In the genomic region with DNA sequence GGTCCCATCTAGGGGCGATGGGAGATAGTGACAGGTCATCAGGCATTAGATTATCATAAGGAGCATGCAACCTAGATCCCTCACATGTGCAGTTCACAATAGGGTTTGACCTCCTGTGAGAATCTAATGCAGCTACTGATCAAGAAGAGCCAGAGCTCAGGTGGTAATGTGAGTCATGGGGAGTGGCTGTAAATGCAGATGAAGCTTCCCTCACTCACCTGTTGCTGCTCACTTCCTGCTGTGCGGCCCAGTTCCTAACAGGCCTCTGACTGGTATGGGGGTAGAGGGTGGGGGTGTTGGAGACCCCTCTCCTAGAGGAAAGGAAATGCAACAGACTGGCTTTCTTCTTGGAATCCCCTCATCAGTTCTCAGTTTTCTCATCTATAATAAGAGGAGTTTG, we compare ENCODE assay signal across 26 cellular contexts.
DNase-seq lines count a peak whose midpoint lies in the region; ATAC-seq and TF ChIP-seq lines count a peak whose summit lies in the region.
"Had no signal": no experiment of that assay in that cellular context is flagged by ENCODE, and none has a peak within 500 bp of the region (broad histone marks: within the 10 kb centered on the region; RNA-seq: fewer than 3 reads in every experiment).

No MANE protein-coding gene starts in this region.

- ATAC-seq in GM19467 (IDR thresholded peaks at IDR 0.05; ENCODE audit: unreplicated experiment) (no peak), T-cell (replicated peaks in 1 of 4) (no peak)
- no peak for ATAC-seq in CD4-positive, alpha-beta T cell (ENCODE audit: poor library complexity)
- ATAC-seq: HCT116 had no signal

- intact Hi-C loops in mammary epithelial cell (cut with micrococcal nuclease), result no loop called here
- intact Hi-C loops in CD4-positive, alpha-beta T cell (cut with DNase I, micrococcal nuclease), result no loop called here

- H4K91ac ChIP-seq in neuronal stem cell (ENCODE audit: low read depth, low read length, poor library complexity), result no peak overlapping the region

- peaks cover 0 to 3% (median 0%) of the 10 kb centered on the region in 3 donors for H3K9me3 Mint-ChIP-seq in T-cell
- H3K9me3 Mint-ChIP-seq in CD4-positive, alpha-beta T cell, result no peaks in the 10 kb centered on the region
- H3K9me3 Mint-ChIP-seq: dendritic cell treated with granulocyte-macrophage colony-stimulating factor and Interleukin-4, amounts not matched to agents 40 ng/mL and 50 ng/mL, for 4 days; mesothelial cell of epicardium; nephron progenitor cell; stimulated activated naive CD8-positive, alpha-beta T cell treated with anti-CD3 and anti-CD28 coated beads, Interleukin-15, Interleukin-2, amounts not matched to agents 100 ng/mL and 50 ng/mL, for 24 hours; T-helper 1 cell treated with Interleukin-12 subunit alpha and Interleukin-12 subunit beta and Interleukin-4 antibody, amounts not matched to agents 30 μg/mL and 1 μg/mL, for 36 hours had no signal

- no peak overlapping the region for H3K4ac ChIP-seq in neuronal stem cell (ENCODE audit: low read length)

- no peak overlapping the region for H2BK12ac ChIP-seq in neuronal stem cell (ENCODE audit: low read length)

- H4K20me1 ChIP-seq in mammary epithelial cell (ENCODE audit: insufficient read depth, low read length), result no peaks in the 10 kb centered on the region

- H3K4me3 Mint-ChIP-seq in T-cell, result no peak overlapping the region
- H3K4me3 Mint-ChIP-seq in CD4-positive, alpha-beta T cell, result no peak overlapping the region
- H3K4me3 Mint-ChIP-seq: dendritic cell treated with granulocyte-macrophage colony-stimulating factor and Interleukin-4, amounts not matched to agents 40 ng/mL and 50 ng/mL, for 4 days; mesothelial cell of epicardium; nephron progenitor cell; stimulated activated naive CD8-positive, alpha-beta T cell treated with anti-CD3 and anti-CD28 coated beads, Interleukin-15, Interleukin-2, amounts not matched to agents 100 ng/mL and 50 ng/mL, for 24 hours; T-helper 1 cell treated with Interleukin-12 subunit alpha and Interleukin-12 subunit beta and Interleukin-4 antibody, amounts not matched to agents 30 μg/mL and 1 μg/mL, for 36 hours had no signal

- no peak overlapping the region for H3K9ac ChIP-seq in mammary epithelial cell (ENCODE audit: insufficient read depth, low read length)
- no peak overlapping the region for H3K9ac ChIP-seq in neuronal stem cell (ENCODE audit: low read depth, low read length, poor library complexity)

- dilution Hi-C loops in mammary epithelial cell (cut with HindIII; ENCODE audit: low sequenced_read_pairs), result no loop called here

- H2BK15ac ChIP-seq in neuronal stem cell (ENCODE audit: low read length), result no peak overlapping the region

- no peak overlapping the region for H2AFZ ChIP-seq in mammary epithelial cell (ENCODE audit: low read depth, low read length)
- H2AFZ ChIP-seq in neuronal stem cell (ENCODE audit: low read length), result no peak overlapping the region

- POLR2A ChIA-PET in T-cell (lab: Charles Lee), result no interaction called here
- POLR2A ChIA-PET in CD4-positive, alpha-beta T cell (lab: Charles Lee), result no interaction called here

- no peaks in the 10 kb centered on the region for H3K79me1 ChIP-seq in neuronal stem cell (ENCODE audit: low read depth, low read length)

- H3K4me2 ChIP-seq in mammary epithelial cell (ENCODE audit: insufficient read depth, low read depth, low read length), result peak overlapping the region; percentile 66
- H3K4me2 ChIP-seq in neuronal stem cell (ENCODE audit: insufficient read depth, low read length, poor library complexity, severe bottlenecking), result no peak overlapping the region

- no peak overlapping the region for H2BK5ac ChIP-seq in neuronal stem cell (ENCODE audit: low read length)

- H3K14ac ChIP-seq in neuronal stem cell (ENCODE audit: low read length), result no peak overlapping the region

- H3K36me3 Mint-ChIP-seq in T-cell, result no peaks in the 10 kb centered on the region
- no peaks in the 10 kb centered on the region for H3K36me3 Mint-ChIP-seq in CD4-positive, alpha-beta T cell (ENCODE audit: low read depth)
- H3K36me3 Mint-ChIP-seq: mesothelial cell of epicardium had no signal

- no peak overlapping the region for H3K23ac ChIP-seq in neuronal stem cell (ENCODE audit: low read depth, low read length, poor library complexity)

- H3K9me3 ChIP-seq in mammary epithelial cell (replicated peaks; ENCODE audit: insufficient read depth, low read length) (no peaks in the 10 kb centered on the region), neuronal stem cell (replicated peaks in 1 of 2; ENCODE audit: control insufficient read depth in 2 of 2, insufficient read depth in 1 of 2, low read depth in 1 of 2, low read length in 2 of 2) (no peaks in the 10 kb centered on the region)
- H3K9me3 ChIP-seq in CD4-positive, alpha-beta T cell (ENCODE audit: control insufficient read depth, low read length), result no peaks in the 10 kb centered on the region
- H3K9me3 ChIP-seq: adrenal gland, prostate gland, tibial nerve had no signal

- CTCF ChIA-PET in mammary epithelial cell (lab: Charles Lee; ENCODE audit: low non-redundant PET) (interaction anchor here (0.6 to 1.0 kb wide), 2 partner anchors 45 to 263 kb away, joined by 3 to 4 read pairs; no protein-coding TSS in a partner anchor), T-cell (lab: Charles Lee) (no interaction called here)
- CTCF ChIA-PET in CD4-positive, alpha-beta T cell (lab: Charles Lee), result no interaction called here

- H3K4me3 ChIP-seq in mammary epithelial cell (replicated peaks in 1 of 3; ENCODE audit: insufficient read depth in 1 of 3, low read depth in 2 of 3, low read length in 3 of 3) (peak overlapping the region in 1 of 3 experiments; percentile 16), neuronal stem cell (ENCODE audit: low read length in 2 of 2) (no peak overlapping the region)
- H3K4me3 ChIP-seq: adrenal gland, prostate gland, tibial nerve had no signal

- H3K18ac ChIP-seq in neuronal stem cell (ENCODE audit: low read length), result no peak overlapping the region

- no peaks in the 10 kb centered on the region for H3K36me3 ChIP-seq in mammary epithelial cell (ENCODE audit: insufficient read depth, low read length)
- no peaks in the 10 kb centered on the region for H3K36me3 ChIP-seq in neuronal stem cell (replicated peaks in 1 of 2; ENCODE audit: control insufficient read depth in 2 of 2, insufficient read depth in 2 of 2, low read length in 2 of 2)
- H3K36me3 ChIP-seq: adrenal gland, prostate gland, tibial nerve had no signal

- H3K27ac ChIP-seq in mammary epithelial cell (ENCODE audit: insufficient read depth, low read depth, low read length), result peak overlapping the region; percentile 79
- no peak overlapping the region for H3K27ac ChIP-seq in neuronal stem cell (replicated peaks; ENCODE audit: low read length)
- no peak overlapping the region for H3K27ac ChIP-seq in CD4-positive, alpha-beta T cell (ENCODE audit: low read depth, low read length)
- H3K27ac ChIP-seq: 22Rv1, adrenal gland, prostate gland had no signal

- H3K4me1 ChIP-seq in mammary epithelial cell (ENCODE audit: insufficient read depth, low read length), result peaks cover 24% of the 10 kb centered on the region
- no peaks in the 10 kb centered on the region for H3K4me1 ChIP-seq in neuronal stem cell (ENCODE audit: control insufficient read depth in 2 of 2, insufficient read depth in 1 of 2, low read depth in 1 of 2, low read length in 2 of 2)
- H3K4me1 ChIP-seq: adrenal gland, prostate gland, tibial nerve had no signal

- BruUV-seq in mammary epithelial cell (replicated peaks; lab: Mats Ljungman, UMichigan), result no TSS peak

- no peak overlapping the region for H2BK120ac ChIP-seq in neuronal stem cell (ENCODE audit: low read depth, low read length)

- WGBS in mammary epithelial cell (ENCODE audit: low coverage, missing lambda C conversion rate), result 50% methylated on average over 2 of the region's 2 CpGs
- WGBS in neuronal stem cell (ENCODE audit: extremely low coverage in 2 of 2, insufficient read length in 2 of 2, insufficient replicate concordance in 1 of 2), 2 donors, result no CpG with 5 or more reads among the region's 2 CpGs

- TF ChIP-seq CTCF in mammary epithelial cell (conservative IDR thresholded peaks at IDR 0.05 in 1 of 2, IDR thresholded peaks at IDR 0.05 in 1 of 2; ENCODE audit: extremely low read depth in 1 of 2, insufficient read depth in 1 of 2, low read depth in 1 of 2, low read length in 2 of 2), result no peak
- no peak for TF ChIP-seq CTCF in CD4-positive, alpha-beta T cell (IDR thresholded peaks at IDR 0.05)

- no peak overlapping the region for H3K27ac Mint-ChIP-seq in T-cell
- no peak overlapping the region for H3K27ac Mint-ChIP-seq in CD4-positive, alpha-beta T cell
- H3K27ac Mint-ChIP-seq: dendritic cell treated with granulocyte-macrophage colony-stimulating factor and Interleukin-4, amounts not matched to agents 40 ng/mL and 50 ng/mL, for 4 days; mesothelial cell of epicardium; nephron progenitor cell; stimulated activated naive CD8-positive, alpha-beta T cell treated with anti-CD3 and anti-CD28 coated beads, Interleukin-15, Interleukin-2, amounts not matched to agents 100 ng/mL and 50 ng/mL, for 24 hours; T-helper 1 cell treated with Interleukin-12 subunit alpha and Interleukin-12 subunit beta and Interleukin-4 antibody, amounts not matched to agents 30 μg/mL and 1 μg/mL, for 36 hours had no signal

- peaks cover 3 to 12% of the 10 kb centered on the region in 2 donors for H3K27me3 Mint-ChIP-seq in T-cell
- peaks cover 11% of the 10 kb centered on the region for H3K27me3 Mint-ChIP-seq in CD4-positive, alpha-beta T cell
- H3K27me3 Mint-ChIP-seq: dendritic cell treated with granulocyte-macrophage colony-stimulating factor and Interleukin-4, amounts not matched to agents 40 ng/mL and 50 ng/mL, for 4 days; stimulated activated naive CD8-positive, alpha-beta T cell treated with anti-CD3 and anti-CD28 coated beads, Interleukin-15, Interleukin-2, amounts not matched to agents 100 ng/mL and 50 ng/mL, for 24 hours had no signal

- in situ Hi-C loops in mammary epithelial cell (cut with MboI; ENCODE audit: low sequenced_read_pairs in 2 of 2), result no loop called here

- H3K27me3 ChIP-seq in mammary epithelial cell (ENCODE audit: insufficient read depth, low read length) (no peaks in the 10 kb centered on the region), neuronal stem cell (ENCODE audit: control insufficient read depth in 3 of 3, insufficient read depth in 3 of 3, low read depth in 1 of 3, low read length in 3 of 3) (no peaks in the 10 kb centered on the region)
- peaks cover 4% of the 10 kb centered on the region for H3K27me3 ChIP-seq in CD4-positive, alpha-beta T cell (ENCODE audit: control insufficient read depth, insufficient read depth, low read length)
- H3K27me3 ChIP-seq: adrenal gland, tibial nerve had no signal

- H3K4me1 Mint-ChIP-seq in T-cell, result no peaks in the 10 kb centered on the region
- no peaks in the 10 kb centered on the region for H3K4me1 Mint-ChIP-seq in CD4-positive, alpha-beta T cell (ENCODE audit: low read depth)
- H3K4me1 Mint-ChIP-seq: nephron progenitor cell had no signal

- H2AK5ac ChIP-seq in neuronal stem cell (ENCODE audit: low read depth, low read length), result no peak overlapping the region

- no peak overlapping the region for H4K8ac ChIP-seq in neuronal stem cell (ENCODE audit: low read depth, low read length)

- no peaks in the 10 kb centered on the region for H3K79me2 ChIP-seq in mammary epithelial cell (ENCODE audit: insufficient read depth, low read length)

- DNase-seq in NCI-H2029 (lab: John Stamatoyannopoulos, UW) (peak; percentile 8), NCI-H2029 treated with DMSO at 0.1 percent for 48 hours (lab: John Stamatoyannopoulos, UW) (no peak), mammary epithelial cell (peak; percentile 76), kidney tubule cell (ENCODE audit: low spot score) (peak; percentile 81), T-cell (no peak), neuronal stem cell (ENCODE audit: low spot score) (no peak)
- DNase-seq in CD4-positive, alpha-beta T cell, result no peak
- DNase-seq: activated CD4-positive, alpha-beta T cell treated with anti-CD3 and anti-CD28 coated beads, Interleukin-2, amount 50 U/mL, for 1 hour; activated gamma-delta T cell treated with Interleukin-2 at 50 U/mL for 16 hours; adrenal gland; hypothalamus; Karpas-422; NCI-H1105; nephron progenitor cell; NK-92 treated with Interleukin-12 subunit alpha and Interleukin-12 subunit beta, amount 100 ng/mL, for 24 hours; small intestine; stimulated activated CD4-positive, alpha-beta T cell treated with anti-CD3 and anti-CD28 coated beads, Interleukin-4, amount 100 ng/mL, for 24 hours had no signal

Comparison
In these comparisons a context has a peak if more than half of its experiments do, and no peak if none do; other contexts are left out.
1. DNase-seq: peak in NCI-H2029 (single experiment), mammary epithelial cell (single experiment) and kidney tubule cell (single experiment); none in NCI-H2029 treated with DMSO at 0.1 percent for 48 hours (single experiment), T-cell (0 of 34), neuronal stem cell (single experiment) and CD4-positive, alpha-beta T cell (0 of 10).